In the genomic region with DNA sequence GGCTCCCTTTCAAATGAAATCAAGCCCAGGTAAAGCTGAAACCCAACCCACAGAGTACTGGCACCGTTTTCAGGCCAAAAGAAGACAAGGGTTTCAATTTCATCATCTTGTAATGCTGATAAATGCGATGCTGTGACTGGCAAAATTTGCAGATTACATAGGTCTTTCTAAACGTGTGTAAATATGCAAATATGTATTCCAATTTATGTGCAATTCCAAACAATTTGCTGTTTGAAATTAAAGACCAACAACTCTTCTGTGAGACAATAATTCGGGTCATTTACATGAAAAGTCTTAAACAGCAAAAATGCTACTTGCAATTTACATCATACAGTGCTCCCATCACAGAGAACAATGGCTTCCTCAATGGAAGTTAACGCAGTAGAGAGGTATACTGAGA, we compare ENCODE assay signal across 1 cellular context.
TF ChIP-seq lines count a peak whose summit lies in the region.

No MANE protein-coding gene starts in this region.

TF ChIP-seq in H1, 55 proteins besides CTCF, POLR2A, EP300 and RAD21 (continued from another document):
- TF ChIP-seq, protein P1, sequence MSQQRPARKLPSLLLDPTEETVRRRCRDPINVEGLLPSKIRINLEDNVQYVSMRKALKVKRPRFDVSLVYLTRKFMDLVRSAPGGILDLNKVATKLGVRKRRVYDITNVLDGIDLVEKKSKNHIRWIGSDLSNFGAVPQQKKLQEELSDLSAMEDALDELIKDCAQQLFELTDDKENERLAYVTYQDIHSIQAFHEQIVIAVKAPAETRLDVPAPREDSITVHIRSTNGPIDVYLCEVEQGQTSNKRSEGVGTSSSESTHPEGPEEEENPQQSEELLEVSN (IDR thresholded peaks at IDR 0.05), result no peak
- no peak for TF ChIP-seq BRCA1 (IDR thresholded peaks at IDR 0.05; ENCODE audit: low read depth, low read length)
- no peak for TF ChIP-seq POU5F1 (IDR thresholded peaks at IDR 0.05; ENCODE audit: low read depth, low read length)
- TF ChIP-seq SP4 (IDR thresholded peaks at IDR 0.05; ENCODE audit: low read length), result 0 out of 2 replicates have a peak, but pooled peaks have one; percentile 30
- TF ChIP-seq TAF7 (optimal IDR thresholded peaks at IDR 0.05; ENCODE audit: borderline replicate concordance, low read depth, low read length), result no peak
- TF ChIP-seq EZH2 (IDR thresholded peaks at IDR 0.05; ENCODE audit: low read depth, low read length, severe bottlenecking), result no peak
- peak; percentile 5; the same call in 1 of the 2 replicates for TF ChIP-seq YY1 (IDR thresholded peaks at IDR 0.05; ENCODE audit: low read depth, low read length)
- no peak for TF ChIP-seq BACH1 (IDR thresholded peaks at IDR 0.05; ENCODE audit: low read length)
- peak; percentile 13 for TF ChIP-seq NANOG (IDR thresholded peaks at IDR 0.05; ENCODE audit: insufficient read depth, low read depth, low read length, poor library complexity, severe bottlenecking)
- TF ChIP-seq CBX8 (IDR thresholded peaks at IDR 0.05; ENCODE audit: borderline replicate concordance, low read depth, low read length), result no peak
- TF ChIP-seq, protein P2, sequence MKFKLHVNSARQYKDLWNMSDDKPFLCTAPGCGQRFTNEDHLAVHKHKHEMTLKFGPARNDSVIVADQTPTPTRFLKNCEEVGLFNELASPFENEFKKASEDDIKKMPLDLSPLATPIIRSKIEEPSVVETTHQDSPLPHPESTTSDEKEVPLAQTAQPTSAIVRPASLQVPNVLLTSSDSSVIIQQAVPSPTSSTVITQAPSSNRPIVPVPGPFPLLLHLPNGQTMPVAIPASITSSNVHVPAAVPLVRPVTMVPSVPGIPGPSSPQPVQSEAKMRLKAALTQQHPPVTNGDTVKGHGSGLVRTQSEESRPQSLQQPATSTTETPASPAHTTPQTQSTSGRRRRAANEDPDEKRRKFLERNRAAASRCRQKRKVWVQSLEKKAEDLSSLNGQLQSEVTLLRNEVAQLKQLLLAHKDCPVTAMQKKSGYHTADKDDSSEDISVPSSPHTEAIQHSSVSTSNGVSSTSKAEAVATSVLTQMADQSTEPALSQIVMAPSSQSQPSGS (IDR thresholded peaks at IDR 0.05; ENCODE audit: low read length), result no peak; the same call in 1 of the 2 replicates
- no peak for TF ChIP-seq GTF2F1 (IDR thresholded peaks at IDR 0.05; ENCODE audit: borderline replicate concordance, low read depth, low read length)
- no peak for TF ChIP-seq NRF1 (IDR thresholded peaks at IDR 0.05; ENCODE audit: low read depth, low read length)
- no peak for TF ChIP-seq KDM4A (IDR thresholded peaks at IDR 0.05; ENCODE audit: low read depth, low read length, severe bottlenecking)
- TF ChIP-seq, protein P3, sequence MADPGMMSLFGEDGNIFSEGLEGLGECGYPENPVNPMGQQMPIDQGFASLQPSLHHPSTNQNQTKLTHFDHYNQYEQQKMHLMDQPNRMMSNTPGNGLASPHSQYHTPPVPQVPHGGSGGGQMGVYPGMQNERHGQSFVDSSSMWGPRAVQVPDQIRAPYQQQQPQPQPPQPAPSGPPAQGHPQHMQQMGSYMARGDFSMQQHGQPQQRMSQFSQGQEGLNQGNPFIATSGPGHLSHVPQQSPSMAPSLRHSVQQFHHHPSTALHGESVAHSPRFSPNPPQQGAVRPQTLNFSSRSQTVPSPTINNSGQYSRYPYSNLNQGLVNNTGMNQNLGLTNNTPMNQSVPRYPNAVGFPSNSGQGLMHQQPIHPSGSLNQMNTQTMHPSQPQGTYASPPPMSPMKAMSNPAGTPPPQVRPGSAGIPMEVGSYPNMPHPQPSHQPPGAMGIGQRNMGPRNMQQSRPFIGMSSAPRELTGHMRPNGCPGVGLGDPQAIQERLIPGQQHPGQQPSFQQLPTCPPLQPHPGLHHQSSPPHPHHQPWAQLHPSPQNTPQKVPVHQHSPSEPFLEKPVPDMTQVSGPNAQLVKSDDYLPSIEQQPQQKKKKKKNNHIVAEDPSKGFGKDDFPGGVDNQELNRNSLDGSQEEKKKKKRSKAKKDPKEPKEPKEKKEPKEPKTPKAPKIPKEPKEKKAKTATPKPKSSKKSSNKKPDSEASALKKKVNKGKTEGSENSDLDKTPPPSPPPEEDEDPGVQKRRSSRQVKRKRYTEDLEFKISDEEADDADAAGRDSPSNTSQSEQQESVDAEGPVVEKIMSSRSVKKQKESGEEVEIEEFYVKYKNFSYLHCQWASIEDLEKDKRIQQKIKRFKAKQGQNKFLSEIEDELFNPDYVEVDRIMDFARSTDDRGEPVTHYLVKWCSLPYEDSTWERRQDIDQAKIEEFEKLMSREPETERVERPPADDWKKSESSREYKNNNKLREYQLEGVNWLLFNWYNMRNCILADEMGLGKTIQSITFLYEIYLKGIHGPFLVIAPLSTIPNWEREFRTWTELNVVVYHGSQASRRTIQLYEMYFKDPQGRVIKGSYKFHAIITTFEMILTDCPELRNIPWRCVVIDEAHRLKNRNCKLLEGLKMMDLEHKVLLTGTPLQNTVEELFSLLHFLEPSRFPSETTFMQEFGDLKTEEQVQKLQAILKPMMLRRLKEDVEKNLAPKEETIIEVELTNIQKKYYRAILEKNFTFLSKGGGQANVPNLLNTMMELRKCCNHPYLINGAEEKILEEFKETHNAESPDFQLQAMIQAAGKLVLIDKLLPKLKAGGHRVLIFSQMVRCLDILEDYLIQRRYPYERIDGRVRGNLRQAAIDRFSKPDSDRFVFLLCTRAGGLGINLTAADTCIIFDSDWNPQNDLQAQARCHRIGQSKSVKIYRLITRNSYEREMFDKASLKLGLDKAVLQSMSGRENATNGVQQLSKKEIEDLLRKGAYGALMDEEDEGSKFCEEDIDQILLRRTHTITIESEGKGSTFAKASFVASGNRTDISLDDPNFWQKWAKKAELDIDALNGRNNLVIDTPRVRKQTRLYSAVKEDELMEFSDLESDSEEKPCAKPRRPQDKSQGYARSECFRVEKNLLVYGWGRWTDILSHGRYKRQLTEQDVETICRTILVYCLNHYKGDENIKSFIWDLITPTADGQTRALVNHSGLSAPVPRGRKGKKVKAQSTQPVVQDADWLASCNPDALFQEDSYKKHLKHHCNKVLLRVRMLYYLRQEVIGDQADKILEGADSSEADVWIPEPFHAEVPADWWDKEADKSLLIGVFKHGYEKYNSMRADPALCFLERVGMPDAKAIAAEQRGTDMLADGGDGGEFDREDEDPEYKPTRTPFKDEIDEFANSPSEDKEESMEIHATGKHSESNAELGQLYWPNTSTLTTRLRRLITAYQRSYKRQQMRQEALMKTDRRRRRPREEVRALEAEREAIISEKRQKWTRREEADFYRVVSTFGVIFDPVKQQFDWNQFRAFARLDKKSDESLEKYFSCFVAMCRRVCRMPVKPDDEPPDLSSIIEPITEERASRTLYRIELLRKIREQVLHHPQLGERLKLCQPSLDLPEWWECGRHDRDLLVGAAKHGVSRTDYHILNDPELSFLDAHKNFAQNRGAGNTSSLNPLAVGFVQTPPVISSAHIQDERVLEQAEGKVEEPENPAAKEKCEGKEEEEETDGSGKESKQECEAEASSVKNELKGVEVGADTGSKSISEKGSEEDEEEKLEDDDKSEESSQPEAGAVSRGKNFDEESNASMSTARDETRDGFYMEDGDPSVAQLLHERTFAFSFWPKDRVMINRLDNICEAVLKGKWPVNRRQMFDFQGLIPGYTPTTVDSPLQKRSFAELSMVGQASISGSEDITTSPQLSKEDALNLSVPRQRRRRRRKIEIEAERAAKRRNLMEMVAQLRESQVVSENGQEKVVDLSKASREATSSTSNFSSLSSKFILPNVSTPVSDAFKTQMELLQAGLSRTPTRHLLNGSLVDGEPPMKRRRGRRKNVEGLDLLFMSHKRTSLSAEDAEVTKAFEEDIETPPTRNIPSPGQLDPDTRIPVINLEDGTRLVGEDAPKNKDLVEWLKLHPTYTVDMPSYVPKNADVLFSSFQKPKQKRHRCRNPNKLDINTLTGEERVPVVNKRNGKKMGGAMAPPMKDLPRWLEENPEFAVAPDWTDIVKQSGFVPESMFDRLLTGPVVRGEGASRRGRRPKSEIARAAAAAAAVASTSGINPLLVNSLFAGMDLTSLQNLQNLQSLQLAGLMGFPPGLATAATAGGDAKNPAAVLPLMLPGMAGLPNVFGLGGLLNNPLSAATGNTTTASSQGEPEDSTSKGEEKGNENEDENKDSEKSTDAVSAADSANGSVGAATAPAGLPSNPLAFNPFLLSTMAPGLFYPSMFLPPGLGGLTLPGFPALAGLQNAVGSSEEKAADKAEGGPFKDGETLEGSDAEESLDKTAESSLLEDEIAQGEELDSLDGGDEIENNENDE (IDR thresholded peaks at IDR 0.05; ENCODE audit: insufficient replicate concordance, low read length), result peak; percentile 68
- TF ChIP-seq KDM1A (IDR thresholded peaks at IDR 0.05; ENCODE audit: borderline replicate concordance, low read length), result no peak
- TF ChIP-seq CBX5 (IDR thresholded peaks at IDR 0.05; ENCODE audit: low read depth, low read length), result no peak
TF ChIP-seq in H1: peak in this region for 4.
